In genomic region chr15:84384421-84384820, GRCh38 we compare ENCODE assay signal across 1 cellular context.
TF ChIP-seq lines count a peak whose summit lies in the region.

No MANE protein-coding gene starts in this region.

TF ChIP-seq in K562, 482 proteins besides CTCF, POLR2A, EP300 and RAD21 (continued from another document):
- TF ChIP-seq NKRF (IDR thresholded peaks at IDR 0.05; ENCODE audit: borderline replicate concordance) = 0 out of 2 replicates have a peak, but pooled peaks have one; percentile 18
- peak; percentile 36; the same call in 1 of the 2 replicates for TF ChIP-seq THRB (CRISPR knock-in tag; conservative IDR thresholded peaks at IDR 0.05)
